Comparison of ENCODE assay signal across 13 cellular contexts in the genomic region with DNA sequence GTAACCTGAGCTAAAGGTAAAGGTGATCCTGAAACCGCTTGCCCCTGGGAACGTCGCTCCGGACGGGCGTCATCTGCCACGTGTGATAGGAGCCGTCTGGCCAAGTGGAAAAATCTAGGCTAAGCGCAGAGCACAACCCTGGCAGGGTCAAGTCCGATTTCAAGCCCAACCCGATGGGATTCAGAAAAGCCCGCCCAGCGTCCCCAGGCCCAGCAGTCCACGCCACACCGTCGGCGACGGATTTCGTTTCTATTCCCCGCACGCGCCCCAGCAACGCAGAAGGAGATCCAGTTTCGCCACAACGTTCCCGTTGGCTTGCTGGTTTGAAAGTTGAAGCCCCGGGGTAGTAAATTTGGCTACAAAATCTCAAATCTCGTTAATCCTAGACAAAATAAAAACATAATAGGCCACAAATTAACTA. TPM values are rescaled to one million over a fixed set of nuclear protein-coding genes. Genes with fewer than 3 reads are reported as not detected.
DNase-seq lines count a peak whose midpoint lies in the region; ATAC-seq and TF ChIP-seq lines count a peak whose summit lies in the region.
"Had no signal": no experiment of that assay in that cellular context is flagged by ENCODE, and none has a peak within 500 bp of the region (broad histone marks: within the 10 kb centered on the region; RNA-seq: fewer than 3 reads in every experiment).

No MANE protein-coding gene starts in this region.

- H3K9me3 ChIP-seq in right atrium auricular region (no peaks in the 10 kb centered on the region), gastroesophageal sphincter (no peaks in the 10 kb centered on the region)
- H3K9me3 ChIP-seq: uterus had no signal

- peak overlapping the region; percentile 49 to 60 for H3K4me3 ChIP-seq in right atrium auricular region
- peak overlapping the region in 1 of 2 donors; percentile 60 for H3K4me3 ChIP-seq in gastroesophageal sphincter
- H3K4me3 ChIP-seq: K562 had no signal

- TF ChIP-seq EP300 in gastroesophageal sphincter (IDR thresholded peaks at IDR 0.05) = no peak

- peaks cover 51% of the 10 kb centered on the region for H3K27me3 Mint-ChIP-seq in osteocyte (ENCODE audit: unreplicated experiment)
- H3K27me3 Mint-ChIP-seq: activated CD8-positive, alpha-beta memory T cell treated with anti-CD3 and anti-CD28 coated beads, Interleukin-2, amount 10 ng/mL, durations not matched to agents 7 days and 5 days had no signal

- peaks cover 0 to 59% of the 10 kb centered on the region in 2 donors for H3K4me1 ChIP-seq in right atrium auricular region
- H3K4me1 ChIP-seq in gastroesophageal sphincter = peaks cover 0 to 89% (median 10%) of the 10 kb centered on the region in 3 donors
- H3K4me1 ChIP-seq: uterus had no signal

- no peaks in the 10 kb centered on the region for H3K36me3 Mint-ChIP-seq in osteocyte (ENCODE audit: unreplicated experiment)

- H3K9me3 Mint-ChIP-seq in osteocyte (ENCODE audit: unreplicated experiment) = no peaks in the 10 kb centered on the region

- TF ChIP-seq POLR2A in gastroesophageal sphincter (IDR thresholded peaks at IDR 0.05) = no peak

- TF ChIP-seq CTCF in right atrium auricular region (IDR thresholded peaks at IDR 0.05) = no peak
- TF ChIP-seq CTCF in osteocyte (IDR thresholded peaks at IDR 0.05) = no peak
- TF ChIP-seq CTCF in gastroesophageal sphincter (IDR thresholded peaks at IDR 0.05) = no peak

- H3K27ac ChIP-seq in right atrium auricular region = peak overlapping the region; percentile 92 to 93
- peak overlapping the region in 2 of 4 donors; percentile 78 to 81 for H3K27ac ChIP-seq in gastroesophageal sphincter

- DNase-seq in Right ventricle myocardium inferior (ENCODE audit: missing footprints) (peak; percentile 70), cardiac septum (ENCODE audit: low spot score) (no peak), right atrium auricular region (ENCODE audit: low spot score) (peak; percentile 83), osteocyte (ENCODE audit: extremely low spot score, unreplicated experiment) (no peak), SIG-M5 (lab: John Stamatoyannopoulos, UW) (no peak), NCI-H2107 (lab: John Stamatoyannopoulos, UW) (no peak)
- no peak for DNase-seq in effector CD4-positive, alpha-beta T cell
- DNase-seq: activated CD8-positive, alpha-beta memory T cell treated with anti-CD3 and anti-CD28 coated beads, Interleukin-2, amount 10 ng/mL, durations not matched to agents 7 days and 5 days; stimulated activated CD4-positive, alpha-beta T cell treated with anti-CD3 and anti-CD28 coated beads, Interleukin-2, amount 100 ng/mL, for 24 hours; T-helper 1 cell; uterus had no signal

- H3K27me3 ChIP-seq in right atrium auricular region (no peaks in the 10 kb centered on the region), gastroesophageal sphincter (peaks cover 78% of the 10 kb centered on the region)

- H3K36me3 ChIP-seq in right atrium auricular region (no peaks in the 10 kb centered on the region), gastroesophageal sphincter (no peaks in the 10 kb centered on the region)
- H3K36me3 ChIP-seq: uterus had no signal

- intact Hi-C loops in Right ventricle myocardium inferior (cut with DNase I) (no loop called here), cardiac septum (cut with DNase I) (no loop called here)

- H3K4me3 Mint-ChIP-seq in osteocyte (ENCODE audit: unreplicated experiment) = peak overlapping the region; percentile 55
- H3K4me3 Mint-ChIP-seq: activated CD8-positive, alpha-beta memory T cell treated with anti-CD3 and anti-CD28 coated beads, Interleukin-2, amount 10 ng/mL, durations not matched to agents 7 days and 5 days had no signal

- H3K27ac Mint-ChIP-seq in osteocyte (ENCODE audit: unreplicated experiment) = no peak overlapping the region

- 0 to 13% methylated on average over 3 to 5 of the region's 28 CpGs for WGBS in gastroesophageal sphincter (ENCODE audit: low coverage in 1 of 2), 2 donors

- peak; percentile 27 for ATAC-seq in Right ventricle myocardium inferior
- no peak for ATAC-seq in gastroesophageal sphincter
- ATAC-seq: activated CD8-positive, alpha-beta memory T cell treated with anti-CD3 and anti-CD28 coated beads, Interleukin-2, amount 10 ng/mL, durations not matched to agents 7 days and 5 days; K562 had no signal

- peaks cover 45% of the 10 kb centered on the region for H3K4me1 Mint-ChIP-seq in osteocyte (ENCODE audit: unreplicated experiment)

RNA-seq across cellular contexts. Expression of a gene that starts 32.4 kb away (rescaled TPM):
- 116 TPM for total RNA-seq in Right ventricle myocardium inferior
- total RNA-seq in cardiac septum = 129 TPM
- total RNA-seq in right atrium auricular region = 10 to 100 TPM; 74.4 to 80.1 TPM
- 36.1 and 39.9 TPM in 2 replicates for total RNA-seq in osteocyte
- total RNA-seq in gastroesophageal sphincter = 10 to 100 TPM; 61.0 to 68.3 (median 65.4) TPM
- total RNA-seq: activated CD8-positive, alpha-beta memory T cell treated with anti-CD3 and anti-CD28 coated beads, Interleukin-2, amount 10 ng/mL, durations not matched to agents 7 days and 5 days had no signal

Comparison
In these comparisons a context has a peak if more than half of its experiments do, and no peak if none do; other contexts are left out.
1. DNase-seq: peak in Right ventricle myocardium inferior (single experiment) and right atrium auricular region (single experiment); none in cardiac septum (single experiment), osteocyte (single experiment), SIG-M5 (single experiment), NCI-H2107 (single experiment) and effector CD4-positive, alpha-beta T cell (single experiment).